16 cellular contexts compared by ENCODE assay signal in genomic region chr3:72161870-72162617, GRCh38.
DNase-seq lines count a peak whose midpoint lies in the region; ATAC-seq, FAIRE-seq and TF ChIP-seq lines count a peak whose summit lies in the region.
"Had no signal": no experiment of that assay in that cellular context is flagged by ENCODE, and none has a peak within 500 bp of the region (broad histone marks: within the 10 kb centered on the region; RNA-seq: fewer than 3 reads in every experiment).

No MANE protein-coding gene starts in this region.

- no peaks in the 10 kb centered on the region for H3K9me3 Mint-ChIP-seq in endodermal cell
- H3K9me3 Mint-ChIP-seq: natural killer cell treated with Interleukin-12 subunit alpha and Interleukin-12 subunit beta and Interleukin-15 and Interleukin-18, amount 100 ng/mL, for 72 hours had no signal

- H3K27me3 ChIP-seq in endodermal cell (ENCODE audit: control insufficient read depth, insufficient read depth, low read length, poor library complexity, severe bottlenecking), result no peaks in the 10 kb centered on the region
- H3K27me3 ChIP-seq: brain microvascular endothelial cell, SJSA1, suprapubic skin had no signal

- H3K4me1 ChIP-seq in endodermal cell (ENCODE audit: control insufficient read depth, insufficient read depth, low read length), result peaks cover 4% of the 10 kb centered on the region
- peaks cover 0 to 7% of the 10 kb centered on the region in 2 donors for H3K4me1 ChIP-seq in kidney (ENCODE audit: control insufficient read depth in 1 of 2, insufficient read depth in 1 of 2, low read depth in 1 of 2, low read length in 2 of 2)
- H3K4me1 ChIP-seq: SJSA1 had no signal

- H3K27me3 Mint-ChIP-seq in endodermal cell (ENCODE audit: insufficient read depth), result no peaks in the 10 kb centered on the region

- H3K9me3 ChIP-seq in endodermal cell (ENCODE audit: control insufficient read depth, low read length) (no peaks in the 10 kb centered on the region), kidney (ENCODE audit: control insufficient read depth in 1 of 2, low read length in 2 of 2) (no peaks in the 10 kb centered on the region)
- H3K9me3 ChIP-seq: SJSA1, suprapubic skin had no signal

- H3K27ac ChIP-seq in endodermal cell (ENCODE audit: low read depth, low read length), result peak overlapping the region; percentile 29
- no peak overlapping the region for H3K27ac ChIP-seq in kidney (ENCODE audit: low read depth in 2 of 2, low read length in 2 of 2)
- H3K27ac ChIP-seq: 22Rv1, brain microvascular endothelial cell, SJSA1, suprapubic skin had no signal

- H3K9ac ChIP-seq in endodermal cell (ENCODE audit: extremely low read depth, low read length, poor library complexity, severe bottlenecking) (no peak overlapping the region), kidney (ENCODE audit: low read length in 2 of 2) (no peak overlapping the region)

- H3K36me3 Mint-ChIP-seq in endodermal cell (ENCODE audit: low read depth), result no peaks in the 10 kb centered on the region
- H3K36me3 Mint-ChIP-seq: natural killer cell treated with Interleukin-12 subunit alpha and Interleukin-12 subunit beta and Interleukin-15 and Interleukin-18, amount 100 ng/mL, for 72 hours had no signal

- no peak for TF ChIP-seq CTCF in endodermal cell (conservative IDR thresholded peaks at IDR 0.05)
- no peak for TF ChIP-seq CTCF in kidney (IDR thresholded peaks at IDR 0.05; ENCODE audit: borderline replicate concordance, extremely low read depth, insufficient read depth)

- no peak for FAIRE-seq in kidney (lab: Jason Lieb, UNC)

- H3K4me3 ChIP-seq in endodermal cell (ENCODE audit: low read length) (no peak overlapping the region), kidney (ENCODE audit: low read length in 2 of 2) (no peak overlapping the region)
- H3K4me3 ChIP-seq: SJSA1, suprapubic skin had no signal

- no peaks in the 10 kb centered on the region for H3K36me3 ChIP-seq in endodermal cell (ENCODE audit: control insufficient read depth, insufficient read depth, low read length)
- H3K36me3 ChIP-seq in kidney (ENCODE audit: control insufficient read depth in 1 of 2, insufficient read depth in 2 of 2, low read length in 2 of 2), result no peaks in the 10 kb centered on the region
- H3K36me3 ChIP-seq: brain microvascular endothelial cell, SJSA1, suprapubic skin had no signal

- no peak overlapping the region for H3K4me3 Mint-ChIP-seq in endodermal cell
- H3K4me3 Mint-ChIP-seq: natural killer cell treated with Interleukin-12 subunit alpha and Interleukin-12 subunit beta and Interleukin-15 and Interleukin-18, amount 100 ng/mL, for 72 hours had no signal

- intact Hi-C loops in sciatic nerve (cut with DNase I) (no loop called here), kidney (cut with DNase I) (no loop called here)

- no peak overlapping the region for H3K27ac Mint-ChIP-seq in endodermal cell
- H3K27ac Mint-ChIP-seq: natural killer cell treated with Interleukin-12 subunit alpha and Interleukin-12 subunit beta and Interleukin-15 and Interleukin-18, amount 100 ng/mL, for 72 hours had no signal

- DNase-seq in DMS 273 (lab: John Stamatoyannopoulos, UW; ENCODE audit: unreplicated experiment) (peak; percentile 41), DMS 273 treated with DMSO at 0.1 percent for 48 hours (lab: John Stamatoyannopoulos, UW) (no peak), NCI-H69 (lab: John Stamatoyannopoulos, UW) (peak; percentile 91), endodermal cell (no peak), sciatic nerve (ENCODE audit: low spot score) (peak; percentile 66), middle frontal gyrus (ENCODE audit: extremely low spot score, low spot score) (no peak), kidney (no peak)
- no peak for DNase-seq in stimulated activated CD4-positive, alpha-beta T cell treated with anti-CD3 and anti-CD28 coated beads, Interleukin-15, amount 100 ng/mL, for 24 hours
- DNase-seq: activated CD8-positive, alpha-beta memory T cell treated with anti-CD3 and anti-CD28 coated beads for 24 hours; brain microvascular endothelial cell; hippocampal formation; stimulated activated CD4-positive, alpha-beta T cell treated with anti-CD3 and anti-CD28 coated beads, Interleukin-1b, Interleukin-23, amount 100 ng/mL, for 48 hours had no signal

- WGBS in endodermal cell (ENCODE audit: insufficient coverage in 1 of 2, insufficient read length in 1 of 2), 2 experiments, result 84 to 92% methylated on average over 9 to 13 of the region's 13 CpGs

- ATAC-seq in sciatic nerve, result peak; percentile 70
- ATAC-seq: natural killer cell treated with Interleukin-12 subunit alpha and Interleukin-12 subunit beta and Interleukin-15 and Interleukin-18, amount 100 ng/mL, for 72 hours had no signal

- H3K4me1 Mint-ChIP-seq in endodermal cell, result peaks cover 20% of the 10 kb centered on the region

Comparison
In these comparisons a context has a peak if more than half of its experiments do, and no peak if none do; other contexts are left out.
1. DNase-seq: peak in DMS 273 (single experiment), NCI-H69 (single experiment) and sciatic nerve (single experiment); none in DMS 273 treated with DMSO at 0.1 percent for 48 hours (single experiment), endodermal cell (single experiment), middle frontal gyrus (single experiment), kidney (single experiment) and stimulated activated CD4-positive, alpha-beta T cell treated with anti-CD3 and anti-CD28 coated beads, Interleukin-15, amount 100 ng/mL, for 24 hours (single experiment).